In genomic region chr2:148273158-148273691, GRCh38 we compare ENCODE assay signal across 21 cellular contexts.
DNase-seq lines count a peak whose midpoint lies in the region; ATAC-seq and TF ChIP-seq lines count a peak whose summit lies in the region.
"Had no signal": no experiment of that assay in that cellular context is flagged by ENCODE, and none has a peak within 500 bp of the region (broad histone marks: within the 10 kb centered on the region; RNA-seq: fewer than 3 reads in every experiment).

No MANE protein-coding gene starts in this region.

- no peaks in the 10 kb centered on the region for H4K20me1 ChIP-seq in hepatocyte (ENCODE audit: insufficient read depth, poor library complexity, severe bottlenecking)

- no peak overlapping the region for H3K4ac ChIP-seq in trophoblast cell (ENCODE audit: low read depth, low read length)

- H4K8ac ChIP-seq in trophoblast cell (ENCODE audit: low read depth, low read length) = no peak overlapping the region

- H3K79me2 ChIP-seq in hepatocyte (peaks cover 4% of the 10 kb centered on the region), trophoblast cell (ENCODE audit: control insufficient read depth, insufficient read depth, low read length, poor library complexity) (no peaks in the 10 kb centered on the region)

- intact Hi-C loops in psoas muscle (cut with DNase I) (no loop called here), head of caudate nucleus (cut with DNase I) (no loop called here)

- H3K4me3 ChIP-seq in hepatocyte = no peak overlapping the region
- H3K4me3 ChIP-seq in trophoblast cell (ENCODE audit: low read depth, low read length) = no peak overlapping the region
- H3K4me3 ChIP-seq in psoas muscle = no peak overlapping the region
- H3K4me3 ChIP-seq: lower lobe of right lung, MG63, neural progenitor cell, right lobe of liver had no signal

- no peak overlapping the region for H2BK120ac ChIP-seq in trophoblast cell (ENCODE audit: insufficient read depth, low read length, poor library complexity)

- H3K14ac ChIP-seq in trophoblast cell (ENCODE audit: low read length) = no peak overlapping the region

- no peaks in the 10 kb centered on the region for H3K9me2 ChIP-seq in hepatocyte (replicated peaks; ENCODE audit: insufficient read depth)

- no peak overlapping the region for H4K12ac ChIP-seq in trophoblast cell (ENCODE audit: low read depth, low read length)

- H3K9ac ChIP-seq in trophoblast cell (ENCODE audit: low read length) = no peak overlapping the region
- H3K9ac ChIP-seq: neural progenitor cell, SK-N-SH had no signal

- H3K18ac ChIP-seq in trophoblast cell (ENCODE audit: low read length) = no peak overlapping the region

- DNase-seq in EH (ENCODE audit: low read depth) = peak; percentile 68
- peak; percentile 47 for DNase-seq in amniotic epithelial cell (ENCODE audit: low read depth)
- no peak for DNase-seq in hepatocyte (ENCODE audit: low spot score)
- peak; percentile 8 to 12 for DNase-seq in trophoblast cell
- no peak for DNase-seq in psoas muscle
- no peak for DNase-seq in NCI-H128 (lab: John Stamatoyannopoulos, UW; ENCODE audit: unreplicated experiment)
- DNase-seq in head of caudate nucleus = no peak
- DNase-seq: activated CD4-positive, alpha-beta T cell treated with anti-CD3 and anti-CD28 coated beads, Interleukin-2, amount 10 ng/mL, durations not matched to agents 24 days and 14 days; activated CD8-positive, alpha-beta memory T cell treated with anti-CD3 and anti-CD28 coated beads, Interleukin-2, amount 50 U/mL, for 48 hours; activated naive CD4-positive, alpha-beta T cell treated with anti-CD3 and anti-CD28 coated beads, Interleukin-2, amount 10 ng/mL, durations not matched to agents 7 days and 5 days; lower lobe of right lung; MG63; NCI-H2081 treated with DMSO at 0.1 percent for 48 hours; NCI-H69; PC-3; right lobe of liver; SK-N-SH; stimulated activated CD4-positive, alpha-beta T cell treated with anti-CD3 and anti-CD28 coated beads, Interleukin-1b, Interleukin-23, amount 100 ng/mL, for 48 hours had no signal

- H2AFZ ChIP-seq in hepatocyte = no peak overlapping the region
- H2AFZ ChIP-seq in trophoblast cell (ENCODE audit: insufficient read depth, low read length, poor library complexity) = no peak overlapping the region
- H2AFZ ChIP-seq: neural progenitor cell had no signal

- H3K27me3 ChIP-seq in hepatocyte (no peaks in the 10 kb centered on the region), trophoblast cell (ENCODE audit: insufficient read depth, low read length) (no peaks in the 10 kb centered on the region), psoas muscle (ENCODE audit: insufficient read depth in 3 of 3, low read length in 2 of 3) (no peaks in the 10 kb centered on the region)
- H3K27me3 ChIP-seq: MG63, neural progenitor cell, right lobe of liver had no signal

- H3K23ac ChIP-seq in trophoblast cell (ENCODE audit: low read length) = no peak overlapping the region

- H3K9me3 ChIP-seq in hepatocyte (ENCODE audit: low read depth) (no peaks in the 10 kb centered on the region), trophoblast cell (ENCODE audit: insufficient read depth, low read depth, low read length) (no peaks in the 10 kb centered on the region), psoas muscle (no peaks in the 10 kb centered on the region)
- H3K9me3 ChIP-seq: lower lobe of right lung, MG63, right lobe of liver, SK-N-SH had no signal

- no peak overlapping the region for H2BK5ac ChIP-seq in trophoblast cell (ENCODE audit: low read depth, low read length, poor library complexity)

- no peak overlapping the region for H2AK5ac ChIP-seq in trophoblast cell (ENCODE audit: low read length)

- WGBS in hepatocyte (ENCODE audit: low lambda C conversion rate, missing lambda C conversion rate) = 32% methylated on average over 4 of the region's 4 CpGs
- no CpG with 5 or more reads among the region's 4 CpGs for WGBS in trophoblast cell (ENCODE audit: extremely low coverage, insufficient coverage, insufficient read length)
- WGBS in psoas muscle, 3 donors = 58 to 66% (median 64%) methylated on average over 4 of the region's 4 CpGs

- H3K4me2 ChIP-seq in hepatocyte (peak overlapping the region; percentile 46), trophoblast cell (ENCODE audit: low read length) (no peak overlapping the region)
- H3K4me2 ChIP-seq: neural progenitor cell, SK-N-SH had no signal

- H3K79me1 ChIP-seq in trophoblast cell (ENCODE audit: low read length) = no peaks in the 10 kb centered on the region

- H3K36me3 ChIP-seq in hepatocyte (replicated peaks; ENCODE audit: insufficient read depth, low read depth) (no peaks in the 10 kb centered on the region), trophoblast cell (ENCODE audit: control insufficient read depth in 1 of 2, insufficient read depth in 2 of 2, low read length in 2 of 2) (no peaks in the 10 kb centered on the region), psoas muscle (ENCODE audit: insufficient read depth in 1 of 2, low read depth in 1 of 2) (no peaks in the 10 kb centered on the region)
- H3K36me3 ChIP-seq: lower lobe of right lung, MG63, neural progenitor cell, right lobe of liver had no signal

- ATAC-seq in HG02840 (IDR thresholded peaks at IDR 0.05; ENCODE audit: low FRiP score, unreplicated experiment) (no peak), psoas muscle (no peak)
- ATAC-seq: HCT116, lower lobe of right lung, PC-3 had no signal

- H3K27ac ChIP-seq in hepatocyte = peak overlapping the region; percentile 12
- H3K27ac ChIP-seq in trophoblast cell (ENCODE audit: low read depth, low read length) = peak overlapping the region; percentile 1
- H3K27ac ChIP-seq in psoas muscle = no peak overlapping the region
- H3K27ac ChIP-seq: lower lobe of right lung, neural progenitor cell, right lobe of liver had no signal

- H3K4me1 ChIP-seq in hepatocyte (ENCODE audit: insufficient read depth) (peaks cover 4% of the 10 kb centered on the region), trophoblast cell (ENCODE audit: control insufficient read depth in 1 of 2, insufficient read depth in 2 of 2, low read length in 2 of 2) (peaks cover 0 to 2% of the 10 kb centered on the region in 2 experiments), psoas muscle (no peaks in the 10 kb centered on the region)
- H3K4me1 ChIP-seq: lower lobe of right lung, neural progenitor cell, right lobe of liver had no signal

- no peak overlapping the region for H2BK12ac ChIP-seq in trophoblast cell (ENCODE audit: low read length)

- no peak overlapping the region for H4K91ac ChIP-seq in trophoblast cell (ENCODE audit: low read depth, low read length)

- no peak for TF ChIP-seq CTCF in hepatocyte (IDR thresholded peaks at IDR 0.05; ENCODE audit: poor library complexity)
- no peak for TF ChIP-seq CTCF in psoas muscle (IDR thresholded peaks at IDR 0.05)

Comparison
In these comparisons a context has a peak if more than half of its experiments do, and no peak if none do; other contexts are left out.
1. DNase-seq: peak in EH (single experiment), amniotic epithelial cell (single experiment) and trophoblast cell (2 of 2); none in hepatocyte (single experiment), psoas muscle (0 of 2), NCI-H128 (single experiment) and head of caudate nucleus (0 of 42).